ENCODE assay signal across 21 cellular contexts in genomic region chr10:124308351-124308645, GRCh38.
A peak's percentile ranks its signal among the peaks of the same experiment; 100 is the strongest.
DNase-seq lines count a peak whose midpoint lies in the region; ATAC-seq and TF ChIP-seq lines count a peak whose summit lies in the region.
"Had no signal": no experiment of that assay in that cellular context is flagged by ENCODE, and none has a peak within 500 bp of the region (broad histone marks: within the 10 kb centered on the region; RNA-seq: fewer than 3 reads in every experiment).

No MANE protein-coding gene starts in this region.

- WGBS in right cardiac atrium = 76% methylated on average over 7 of the region's 7 CpGs

- H3K36me3 ChIP-seq in OCI-LY7 (ENCODE audit: insufficient read depth, low read length) = no peaks in the 10 kb centered on the region
- H3K36me3 ChIP-seq: BE2C had no signal

- peak; percentile 27 for ATAC-seq in Right ventricle myocardium superior (ENCODE audit: poor library complexity)
- ATAC-seq in right cardiac atrium = no peak
- ATAC-seq in GM18907 (IDR thresholded peaks at IDR 0.05; ENCODE audit: unreplicated experiment) = no peak
- ATAC-seq: GM12878, GM23338, HepG2 had no signal

- H4K20me1 ChIP-seq in OCI-LY7 (ENCODE audit: insufficient read depth, low read length) = no peaks in the 10 kb centered on the region

- no peak overlapping the region for H3K4me3 ChIP-seq in right cardiac atrium (ENCODE audit: low read length)
- H3K4me3 ChIP-seq in OCI-LY7 (ENCODE audit: low read depth, low read length, poor library complexity, severe bottlenecking) = no peak overlapping the region
- H3K4me3 ChIP-seq: GM12878, GM23338 had no signal

- no peaks in the 10 kb centered on the region for H3K79me2 ChIP-seq in OCI-LY7 (ENCODE audit: insufficient read depth, low read depth, low read length)

- H3K4me1 ChIP-seq in right cardiac atrium (ENCODE audit: control insufficient read depth, insufficient read depth, low read length) (no peaks in the 10 kb centered on the region), OCI-LY7 (ENCODE audit: insufficient read depth, low read length, poor library complexity, severe bottlenecking) (no peaks in the 10 kb centered on the region)
- H3K4me1 ChIP-seq: BE2C had no signal

- no TSS peak for BruUV-seq in OCI-LY7 (replicated peaks; lab: Mats Ljungman, UMichigan)

- intact Hi-C loops in Right ventricle myocardium superior (cut with DNase I) (no loop called here), right cardiac atrium (cut with DNase I) (no loop called here), posterior vena cava (cut with DNase I) (no loop called here), OCI-LY7 (cut with micrococcal nuclease; ENCODE audit: unreplicated experiment) (no loop called here)

- no peaks in the 10 kb centered on the region for H3K9me2 ChIP-seq in OCI-LY7 (ENCODE audit: insufficient read depth, low read length)

- DNase-seq in Right ventricle myocardium superior (peak; percentile 37), right cardiac atrium (no peak), islet precursor cell (peak; percentile 24), posterior vena cava (ENCODE audit: low spot score) (peak; percentile 73), OCI-LY7 (ENCODE audit: low spot score) (no peak), GM13976 (ENCODE audit: low spot score) (no peak)
- DNase-seq: ACHN; BE2C; C1 segment of cervical spinal cord; CD4-positive, CD25-positive, alpha-beta regulatory T cell; CD8-positive, alpha-beta memory T cell; COR-L47; DMS 273 treated with DMSO at 0.1 percent for 48 hours; DMS53; DND-41; EL; HCEC 1CT had no signal

- H3K9me3 ChIP-seq in right cardiac atrium (ENCODE audit: control insufficient read depth, low read length) (no peaks in the 10 kb centered on the region), OCI-LY7 (ENCODE audit: low read length) (no peaks in the 10 kb centered on the region)
- H3K9me3 ChIP-seq: BE2C had no signal

- in situ Hi-C loops in GM13976 (cut with MboI; ENCODE audit: low sequenced_read_pairs, unreplicated experiment) = no loop called here

- TF ChIP-seq CTCF in OCI-LY7 (conservative IDR thresholded peaks at IDR 0.05; ENCODE audit: low read length) = no peak
- TF ChIP-seq CTCF in GM13976 (IDR thresholded peaks at IDR 0.05; ENCODE audit: borderline replicate concordance, control extremely low read depth, extremely low read depth, insufficient read depth, missing control alignments) = no peak

- POLR2A ChIA-PET in OCI-LY7 (lab: Charles Lee) = no interaction called here

- H3K27ac ChIP-seq in right cardiac atrium (ENCODE audit: low read length) (no peak overlapping the region), OCI-LY7 (ENCODE audit: low read depth, low read length, poor library complexity, severe bottlenecking) (no peak overlapping the region)

- CTCF ChIA-PET in OCI-LY7 (lab: Charles Lee; ENCODE audit: unreplicated experiment) = no interaction called here

- H3K27me3 ChIP-seq in right cardiac atrium (ENCODE audit: control insufficient read depth, insufficient read depth) = no peaks in the 10 kb centered on the region
- H3K27me3 ChIP-seq: BE2C had no signal

- no peak overlapping the region for H2AFZ ChIP-seq in OCI-LY7 (ENCODE audit: low read length)
- H2AFZ ChIP-seq: GM23338 had no signal

- no peak overlapping the region for H3K4me2 ChIP-seq in OCI-LY7 (ENCODE audit: low read length)
- H3K4me2 ChIP-seq: GM23338 had no signal

Comparison
In these comparisons a context has a peak if more than half of its experiments do, and no peak if none do; other contexts are left out.
1. DNase-seq: peak in Right ventricle myocardium superior (single experiment), islet precursor cell (single experiment) and posterior vena cava (single experiment); none in right cardiac atrium (0 of 3), OCI-LY7 (single experiment) and GM13976 (single experiment).